21 cellular contexts compared by ENCODE assay signal in genomic region chr13:108095036-108095435, GRCh38.
"Had no signal": no experiment of that assay in that cellular context is flagged by ENCODE, and none has a peak within 500 bp of the region (broad histone marks: within the 10 kb centered on the region; RNA-seq: fewer than 3 reads in every experiment).

No MANE protein-coding gene starts in this region.

- H3K27ac ChIP-seq: SJSA1, SK-N-MC had no signal

- H3K4me1 ChIP-seq: SJSA1 had no signal

- H3K4me3 ChIP-seq: SJSA1, SK-N-MC had no signal

- H3K9me3 ChIP-seq: SJSA1 had no signal

- H3K36me3 ChIP-seq: SJSA1 had no signal

- DNase-seq: KBM-7, MV-4-11, NCI-H1048, NCI-H1105, NCI-H1417, NCI-H1436 treated with DMSO at 0.1 percent for 48 hours, NCI-H1694, NCI-H187 treated with DMSO at 0.1 percent for 48 hours, NCI-H2081, NCI-H2107, NCI-H226, NCI-H446, NCI-H510A, NCI-H524 treated with DMSO at 0.1 percent for 48 hours, NCI-H69, NCI-H774, Right ventricle myocardium superior, RPMI8226, SIG-M5 had no signal
